15 cellular contexts compared by ENCODE assay signal in the genomic region with DNA sequence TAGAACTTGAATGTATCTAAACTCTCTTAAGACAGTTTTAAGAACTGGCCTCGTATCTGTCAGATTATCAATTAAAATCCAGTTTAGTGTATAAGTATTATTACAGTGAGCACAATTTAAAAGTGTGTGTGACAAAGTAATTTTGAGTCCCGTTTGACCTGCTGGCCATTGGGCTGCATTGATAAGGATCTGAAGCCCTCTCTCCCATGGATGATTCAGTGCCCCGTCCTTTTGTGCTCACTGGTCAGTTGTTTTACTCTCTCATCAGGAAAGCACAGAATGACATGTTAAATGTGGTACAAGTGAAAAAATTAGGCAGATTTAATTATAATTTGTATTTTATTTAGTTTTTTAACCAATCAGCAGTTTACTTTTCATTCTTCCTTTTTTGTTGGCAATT.
A peak's percentile ranks its signal among the peaks of the same experiment; 100 is the strongest.
DNase-seq lines count a peak whose midpoint lies in the region; ATAC-seq and TF ChIP-seq lines count a peak whose summit lies in the region.
"Had no signal": no experiment of that assay in that cellular context is flagged by ENCODE, and none has a peak within 500 bp of the region (broad histone marks: within the 10 kb centered on the region; RNA-seq: fewer than 3 reads in every experiment).

No MANE protein-coding gene starts in this region.

- H3K36me3 ChIP-seq in cardiac muscle cell (no peaks in the 10 kb centered on the region), PC-9 (ENCODE audit: low read depth) (peaks cover 13% of the 10 kb centered on the region; the same call in 1 of the 2 replicates), esophagus muscularis mucosa (peaks cover 0 to 16% (median 2%) of the 10 kb centered on the region in 4 donors), sigmoid colon (peaks cover 0 to 7% (median 1%) of the 10 kb centered on the region in 4 donors), lower lobe of right lung (peaks cover 25% of the 10 kb centered on the region), WERI-Rb-1 (peaks cover 44% of the 10 kb centered on the region)

- H3K9me2 ChIP-seq in PC-9 (ENCODE audit: insufficient read depth), result no peaks in the 10 kb centered on the region

- H4K20me1 ChIP-seq in PC-9 (ENCODE audit: insufficient read depth), result no peaks in the 10 kb centered on the region
- H4K20me1 ChIP-seq: BLaER1 had no signal

- TF ChIP-seq POLR2A in esophagus muscularis mucosa (IDR thresholded peaks at IDR 0.05; ENCODE audit: low read depth) (no peak), sigmoid colon (IDR thresholded peaks at IDR 0.05) (no peak)

- peak overlapping the region; percentile 60 for H3K4me2 ChIP-seq in PC-9
- H3K4me2 ChIP-seq: BLaER1 had no signal

- POLR2A ChIA-PET in PC-9 (lab: Charles Lee; ENCODE audit: unreplicated experiment), result interaction anchor here (0.6 to 1.1 kb wide), 4 partner anchors 10 to 142 kb away, joined by 4 to 7 read pairs (median 6); a partner anchor contains a TSS

- CTCF ChIA-PET in PC-9 (lab: Charles Lee), result no interaction called here

- H3K4me1 ChIP-seq in cardiac muscle cell (ENCODE audit: low read depth) (peaks cover 51% of the 10 kb centered on the region), PC-9 (replicated peaks; ENCODE audit: insufficient read depth) (peaks cover 44% of the 10 kb centered on the region), esophagus muscularis mucosa (peaks cover 41 to 100% (median 99%) of the 10 kb centered on the region in 4 donors), sigmoid colon (peaks cover 0 to 88% (median 76%) of the 10 kb centered on the region in 4 donors), lower lobe of right lung (peaks cover 21% of the 10 kb centered on the region)

- TF ChIP-seq EP300 in esophagus muscularis mucosa (IDR thresholded peaks at IDR 0.05) (no peak), sigmoid colon (IDR thresholded peaks at IDR 0.05) (no peak)

- H3F3A ChIP-seq in PC-9 (ENCODE audit: insufficient read depth, low read depth), result peaks cover 29% of the 10 kb centered on the region

- BruUV-seq in PC-9 (replicated peaks; lab: Mats Ljungman, UMichigan), result no TSS peak

- TF ChIP-seq CTCF in cardiac muscle cell (IDR thresholded peaks at IDR 0.05; ENCODE audit: low read depth, low read length), result no peak
- no peak for TF ChIP-seq CTCF in PC-9 (conservative IDR thresholded peaks at IDR 0.05)
- no peak for TF ChIP-seq CTCF in esophagus muscularis mucosa (IDR thresholded peaks at IDR 0.05)
- TF ChIP-seq CTCF in sigmoid colon (IDR thresholded peaks at IDR 0.05), result no peak
- no peak for TF ChIP-seq CTCF in lower lobe of right lung (IDR thresholded peaks at IDR 0.05)
- no peak for TF ChIP-seq CTCF in WERI-Rb-1 (IDR thresholded peaks at IDR 0.05; ENCODE audit: low read depth, low read length)

- H3K79me2 ChIP-seq in PC-9 (ENCODE audit: low read depth), result no peaks in the 10 kb centered on the region

- DNase-seq in cardiac muscle cell (ENCODE audit: low read depth in 1 of 2, low spot score in 1 of 2) (no peak), Right ventricle myocardium inferior (ENCODE audit: missing footprints) (no peak), PC-9 (peak; percentile 30 to 73), esophagus muscularis mucosa (ENCODE audit: extremely low spot score) (no peak), sigmoid colon (no peak), lower lobe of right lung (no peak), NCI-H1092 treated with DMSO at 0.1 percent for 48 hours (lab: John Stamatoyannopoulos, UW) (no peak), WERI-Rb-1 (no peak)
- DNase-seq: KG1, NCI-H1105, NCI-H1694 treated with DMSO at 0.1 percent for 48 hours, NCI-H2171, NCI-H82 had no signal

- H2AFZ ChIP-seq in PC-9, result no peak overlapping the region

- H3K4me3 ChIP-seq in cardiac muscle cell (no peak overlapping the region), PC-9 (peak overlapping the region; percentile 3; the same call in 1 of the 2 replicates), esophagus muscularis mucosa (no peak overlapping the region), sigmoid colon (no peak overlapping the region), lower lobe of right lung (no peak overlapping the region), WERI-Rb-1 (ENCODE audit: low read depth, low read length) (no peak overlapping the region)
- H3K4me3 ChIP-seq: BLaER1 had no signal

- ATAC-seq in Right ventricle myocardium inferior (no peak), lower lobe of right lung (no peak)

- WGBS in esophagus muscularis mucosa, result 83% methylated on average over 3 of the region's 3 CpGs
- WGBS in sigmoid colon, 2 donors, result 96 to 97% methylated on average over 3 of the region's 3 CpGs

- H3K9me3 ChIP-seq in cardiac muscle cell (ENCODE audit: low read depth), result no peaks in the 10 kb centered on the region
- no peaks in the 10 kb centered on the region; the same call in 1 of the 2 replicates for H3K9me3 ChIP-seq in PC-9 (ENCODE audit: insufficient read depth, low read depth)
- H3K9me3 ChIP-seq in esophagus muscularis mucosa, result no peaks in the 10 kb centered on the region
- no peaks in the 10 kb centered on the region for H3K9me3 ChIP-seq in sigmoid colon
- H3K9me3 ChIP-seq in lower lobe of right lung, result no peaks in the 10 kb centered on the region
- H3K9me3 ChIP-seq in WERI-Rb-1 (ENCODE audit: severe bottlenecking), result no peaks in the 10 kb centered on the region
- H3K9me3 ChIP-seq: BLaER1 had no signal

- intact Hi-C loops in Right ventricle myocardium inferior (cut with DNase I), result no loop called here
- intact Hi-C loops in PC-9 (cut with micrococcal nuclease; ENCODE audit: unreplicated experiment), result loop anchor here (1.0 to 5.0 kb wide), 7 partner anchors 19 to 215 kb away; a partner anchor contains a TSS
- intact Hi-C loops in esophagus muscularis mucosa (cut with DNase I), result no loop called here
- intact Hi-C loops in sigmoid colon (cut with DNase I), result no loop called here
- intact Hi-C loops in lower lobe of right lung (cut with DNase I), result no loop called here

- H3K27ac ChIP-seq in cardiac muscle cell, result peak overlapping the region; percentile 70
- H3K27ac ChIP-seq in PC-9, result peak overlapping the region; percentile 81
- H3K27ac ChIP-seq in esophagus muscularis mucosa (replicated peaks in 1 of 4), result peak overlapping the region; percentile 82 to 92 (median 84)
- H3K27ac ChIP-seq in sigmoid colon, result peak overlapping the region; percentile 45 to 89 (median 77)
- H3K27ac ChIP-seq in lower lobe of right lung, result no peak overlapping the region
- no peak overlapping the region for H3K27ac ChIP-seq in WERI-Rb-1
- H3K27ac ChIP-seq: 22Rv1, BLaER1 had no signal

- H3K27me3 ChIP-seq in cardiac muscle cell, result no peaks in the 10 kb centered on the region
- H3K27me3 ChIP-seq in PC-9 (ENCODE audit: insufficient read depth, low read depth), result no peaks in the 10 kb centered on the region
- no peaks in the 10 kb centered on the region for H3K27me3 ChIP-seq in esophagus muscularis mucosa
- no peaks in the 10 kb centered on the region for H3K27me3 ChIP-seq in sigmoid colon
- no peaks in the 10 kb centered on the region for H3K27me3 ChIP-seq in lower lobe of right lung (ENCODE audit: low read depth)
- no peaks in the 10 kb centered on the region for H3K27me3 ChIP-seq in WERI-Rb-1 (ENCODE audit: insufficient read depth, low read depth, severe bottlenecking)
- H3K27me3 ChIP-seq: BLaER1 had no signal

Comparison
In these comparisons a context has a peak if more than half of its experiments do, and no peak if none do; other contexts are left out.
1. DNase-seq: peak in PC-9 (2 of 2); none in cardiac muscle cell (0 of 2), Right ventricle myocardium inferior (single experiment), esophagus muscularis mucosa (single experiment), sigmoid colon (single experiment), lower lobe of right lung (single experiment), NCI-H1092 treated with DMSO at 0.1 percent for 48 hours (single experiment) and WERI-Rb-1 (single experiment).
2. H3K27ac ChIP-seq: peak in cardiac muscle cell (single experiment), PC-9 (single experiment), esophagus muscularis mucosa (4 of 4) and sigmoid colon (4 of 4); none in lower lobe of right lung (single experiment) and WERI-Rb-1 (single experiment).